ENCODE assay signal across 14 cellular contexts in genomic region chrX:115650449-115650848, GRCh38.
DNase-seq lines count a peak whose midpoint lies in the region; ATAC-seq, FAIRE-seq and TF ChIP-seq lines count a peak whose summit lies in the region.
"Had no signal": no experiment of that assay in that cellular context is flagged by ENCODE, and none has a peak within 500 bp of the region (broad histone marks: within the 10 kb centered on the region; RNA-seq: fewer than 3 reads in every experiment).

No MANE protein-coding gene starts in this region.

- no peak overlapping the region for H3K27ac Mint-ChIP-seq in activated CD4-positive, alpha-beta T cell treated with anti-CD3 and anti-CD28 coated beads, Interleukin-2, amount 10 ng/mL, durations not matched to agents 7 days and 5 days
- no peak overlapping the region for H3K27ac Mint-ChIP-seq in activated CD4-positive, alpha-beta memory T cell treated with anti-CD3 and anti-CD28 coated beads for 36 hours

- H3K9ac ChIP-seq in IMR-90 (ENCODE audit: low read depth, low read length) (no peak overlapping the region), kidney (ENCODE audit: low read length in 2 of 2) (no peak overlapping the region)
- H3K9ac ChIP-seq: parathyroid adenoma, SK-N-SH had no signal

- ATAC-seq in IMR-90 (ENCODE audit: low read depth) = peak; percentile 42; the same call in 1 of the 2 replicates
- no peak for ATAC-seq in GM21786 (IDR thresholded peaks at IDR 0.05; ENCODE audit: unreplicated experiment)

- H3K4me1 Mint-ChIP-seq in activated CD4-positive, alpha-beta T cell treated with anti-CD3 and anti-CD28 coated beads, Interleukin-2, amount 10 ng/mL, durations not matched to agents 7 days and 5 days = no peaks in the 10 kb centered on the region
- no peaks in the 10 kb centered on the region for H3K4me1 Mint-ChIP-seq in activated CD4-positive, alpha-beta memory T cell treated with anti-CD3 and anti-CD28 coated beads for 36 hours (ENCODE audit: low read depth)

- TF ChIP-seq CTCF in AG10803 (conservative IDR thresholded peaks at IDR 0.05; ENCODE audit: low read length) (no peak), IMR-90 (conservative IDR thresholded peaks at IDR 0.05; ENCODE audit: low read depth, low read length) (no peak), bronchial epithelial cell (IDR thresholded peaks at IDR 0.05; ENCODE audit: insufficient read depth, low read length, severe bottlenecking) (no peak), kidney (IDR thresholded peaks at IDR 0.05; ENCODE audit: borderline replicate concordance, extremely low read depth, insufficient read depth) (no peak)

- H3K4me3 ChIP-seq in AG10803 (ENCODE audit: low read length) = no peak overlapping the region
- no peak overlapping the region for H3K4me3 ChIP-seq in IMR-90 (ENCODE audit: insufficient read depth, low read depth, low read length)
- H3K4me3 ChIP-seq in bronchial epithelial cell (ENCODE audit: low read depth, low read length) = no peak overlapping the region
- no peak overlapping the region for H3K4me3 ChIP-seq in kidney (ENCODE audit: low read length in 2 of 2)
- H3K4me3 ChIP-seq: thoracic aorta had no signal

- no peak overlapping the region for H3K27ac ChIP-seq in IMR-90 (ENCODE audit: insufficient read depth, low read length)
- no peak overlapping the region for H3K27ac ChIP-seq in kidney (ENCODE audit: low read depth in 2 of 2, low read length in 2 of 2)
- H3K27ac ChIP-seq: parathyroid adenoma had no signal

- H3K36me3 Mint-ChIP-seq in activated CD4-positive, alpha-beta T cell treated with anti-CD3 and anti-CD28 coated beads, Interleukin-2, amount 10 ng/mL, durations not matched to agents 7 days and 5 days (ENCODE audit: low read depth) = no peaks in the 10 kb centered on the region
- H3K36me3 Mint-ChIP-seq in activated CD4-positive, alpha-beta memory T cell treated with anti-CD3 and anti-CD28 coated beads for 36 hours = no peaks in the 10 kb centered on the region

- no peak overlapping the region for H2AK9ac ChIP-seq in IMR-90 (replicated peaks; ENCODE audit: low read depth, low read length, poor library complexity)

- H3K9me1 ChIP-seq in IMR-90 (ENCODE audit: insufficient read depth, low read length) = no peaks in the 10 kb centered on the region

- CTCF ChIA-PET in IMR-90 (lab: Yijun Ruan, JAX) = interaction anchor here (0.5 kb wide), 1 partner anchor 79 kb away, joined by 3 read pairs; no protein-coding TSS in a partner anchor
- CTCF ChIA-PET in activated CD4-positive, alpha-beta T cell treated with anti-CD3 and anti-CD28 coated beads, Interleukin-2, amount 10 ng/mL, durations not matched to agents 7 days and 5 days (lab: Charles Lee) = interaction anchor here (0.5 kb wide), 1 partner anchor 316 kb away, joined by 4 read pairs; no protein-coding TSS in a partner anchor
- CTCF ChIA-PET in activated CD4-positive, alpha-beta memory T cell treated with anti-CD3 and anti-CD28 coated beads for 36 hours (lab: Charles Lee) = interaction anchor here (2.2 kb wide), 1 partner anchor 41 kb away, joined by 10 read pairs; no protein-coding TSS in a partner anchor

- DNase-seq in AG10803 (ENCODE audit: low read depth) (peak; percentile 46), IMR-90 (peak; percentile 43), bronchial epithelial cell (ENCODE audit: low read depth) (peak; percentile 13), kidney (no peak)
- DNase-seq in activated CD4-positive, alpha-beta T cell treated with anti-CD3 and anti-CD28 coated beads, Interleukin-2, amount 10 ng/mL, durations not matched to agents 7 days and 5 days = no peak
- no peak for DNase-seq in stimulated activated naive CD4-positive, alpha-beta T cell treated with Interleukin-2 at 50 U/mL for 16 hours (lab: John Stamatoyannopoulos, UW)
- DNase-seq in activated CD4-positive, alpha-beta memory T cell treated with anti-CD3 and anti-CD28 coated beads for 36 hours = no peak
- DNase-seq: activated CD4-positive, alpha-beta T cell treated with anti-CD3 and anti-CD28 coated beads, Interleukin-2, amount 50 U/mL, for 1 hour; NCI-H446 treated with DMSO at 0.1 percent for 48 hours; stimulated activated CD4-positive, alpha-beta T cell treated with anti-CD3 and anti-CD28 coated beads, Interleukin-4, amount 100 ng/mL, for 4 hours had no signal

- TF ChIP-seq RAD21 in IMR-90 (IDR thresholded peaks at IDR 0.05; ENCODE audit: low read length) = no peak

- H3K79me1 ChIP-seq in IMR-90 (ENCODE audit: low read depth in 1 of 2, low read length in 2 of 2) = no peaks in the 10 kb centered on the region; a peak in 1 of 4 replicates

- H4K91ac ChIP-seq in IMR-90 (ENCODE audit: insufficient read depth, low read depth, low read length) = no peak overlapping the region

- no peak overlapping the region for H4K8ac ChIP-seq in IMR-90 (ENCODE audit: low read depth in 2 of 2, low read length in 2 of 2)

- no peak overlapping the region for H3K4ac ChIP-seq in IMR-90 (ENCODE audit: low read depth, low read length)

- no peak overlapping the region for H3K56ac ChIP-seq in IMR-90 (ENCODE audit: extremely low read depth, insufficient read depth, low read length)

- no peak overlapping the region for H2BK15ac ChIP-seq in IMR-90 (ENCODE audit: low read depth, low read length)

- H2AFZ ChIP-seq in IMR-90 (replicated peaks; ENCODE audit: low read length, poor library complexity) = no peak overlapping the region
- H2AFZ ChIP-seq: parathyroid adenoma had no signal

- no peak overlapping the region for H3K14ac ChIP-seq in IMR-90 (replicated peaks; ENCODE audit: low read depth, low read length)

- no peak overlapping the region for H3K4me3 Mint-ChIP-seq in activated CD4-positive, alpha-beta T cell treated with anti-CD3 and anti-CD28 coated beads, Interleukin-2, amount 10 ng/mL, durations not matched to agents 7 days and 5 days
- H3K4me3 Mint-ChIP-seq in activated CD4-positive, alpha-beta memory T cell treated with anti-CD3 and anti-CD28 coated beads for 36 hours = no peak overlapping the region

- BruUV-seq in IMR-90 (replicated peaks; lab: Mats Ljungman, UMichigan) = no TSS peak

- peaks cover 2% of the 10 kb centered on the region for H3K4me1 ChIP-seq in IMR-90 (ENCODE audit: control insufficient read depth, insufficient read depth, low read length)
- no peaks in the 10 kb centered on the region for H3K4me1 ChIP-seq in kidney (ENCODE audit: control insufficient read depth in 1 of 2, insufficient read depth in 1 of 2, low read depth in 1 of 2, low read length in 2 of 2)
- H3K4me1 ChIP-seq: parathyroid adenoma had no signal

- no peaks in the 10 kb centered on the region for H3K27me3 Mint-ChIP-seq in activated CD4-positive, alpha-beta T cell treated with anti-CD3 and anti-CD28 coated beads, Interleukin-2, amount 10 ng/mL, durations not matched to agents 7 days and 5 days
- no peaks in the 10 kb centered on the region for H3K27me3 Mint-ChIP-seq in activated CD4-positive, alpha-beta memory T cell treated with anti-CD3 and anti-CD28 coated beads for 36 hours

- intact Hi-C loops in IMR-90 (cut with micrococcal nuclease) (loop anchor here (2.0 kb wide), 1 partner anchor 40 kb away; no protein-coding TSS in a partner anchor), kidney (cut with DNase I) (no loop called here)
- intact Hi-C loops in activated CD4-positive, alpha-beta memory T cell treated with anti-CD3 and anti-CD28 coated beads for 36 hours (cut with micrococcal nuclease) = loop anchor here (2.0 kb wide), 1 partner anchor 40 kb away; no protein-coding TSS in a partner anchor

- H3K9me3 ChIP-seq in IMR-90 (ENCODE audit: control insufficient read depth, insufficient read depth, low read length) (no peaks in the 10 kb centered on the region), kidney (ENCODE audit: control insufficient read depth in 1 of 2, low read length in 2 of 2) (no peaks in the 10 kb centered on the region)
- H3K9me3 ChIP-seq: SK-N-SH, thoracic aorta had no signal

- FAIRE-seq in bronchial epithelial cell (lab: Jason Lieb, UNC) (no peak), kidney (lab: Jason Lieb, UNC) (peak; percentile 51)

- H3K9me3 Mint-ChIP-seq in activated CD4-positive, alpha-beta T cell treated with anti-CD3 and anti-CD28 coated beads, Interleukin-2, amount 10 ng/mL, durations not matched to agents 7 days and 5 days = no peaks in the 10 kb centered on the region
- H3K9me3 Mint-ChIP-seq in activated CD4-positive, alpha-beta memory T cell treated with anti-CD3 and anti-CD28 coated beads for 36 hours = no peaks in the 10 kb centered on the region

- no peak overlapping the region for H2BK5ac ChIP-seq in IMR-90 (ENCODE audit: low read depth, low read length, poor library complexity, severe bottlenecking)

- dilution Hi-C loops in IMR-90 (cut with HindIII; ENCODE audit: low sequenced_read_pairs, unreplicated experiment) = no loop called here

- H2BK120ac ChIP-seq in IMR-90 (ENCODE audit: low read depth, low read length) = no peak overlapping the region

- no peak overlapping the region for H3K4me2 ChIP-seq in IMR-90 (ENCODE audit: low read depth, low read length)
- H3K4me2 ChIP-seq: SK-N-SH had no signal

- H4K20me1 ChIP-seq in IMR-90 (ENCODE audit: insufficient read depth, low read length) = no peaks in the 10 kb centered on the region

- H2BK20ac ChIP-seq in IMR-90 (ENCODE audit: low read depth, low read length) = no peak overlapping the region

- POLR2A ChIA-PET in IMR-90 (lab: Charles Lee; ENCODE audit: unreplicated experiment) = no interaction called here
- POLR2A ChIA-PET in activated CD4-positive, alpha-beta T cell treated with anti-CD3 and anti-CD28 coated beads, Interleukin-2, amount 10 ng/mL, durations not matched to agents 7 days and 5 days (lab: Charles Lee) = no interaction called here
- POLR2A ChIA-PET in activated CD4-positive, alpha-beta memory T cell treated with anti-CD3 and anti-CD28 coated beads for 36 hours (lab: Charles Lee) = no interaction called here

- no peak overlapping the region for H3K23ac ChIP-seq in IMR-90 (ENCODE audit: low read depth, low read length)

- no peak overlapping the region for H2AK5ac ChIP-seq in IMR-90 (ENCODE audit: low read depth, low read length)

- no peak for TF ChIP-seq POLR2A in IMR-90 (IDR thresholded peaks at IDR 0.05; ENCODE audit: low read depth, low read length)

- H4K5ac ChIP-seq in IMR-90 (ENCODE audit: low read depth, low read length) = no peak overlapping the region

- in situ Hi-C loops in IMR-90 (cut with MboI; ENCODE audit: low sequenced_read_pairs) = no loop called here

- H3K18ac ChIP-seq in IMR-90 (ENCODE audit: low read depth, low read length) = no peak overlapping the region

- H3K36me3 ChIP-seq in IMR-90 (ENCODE audit: control insufficient read depth, insufficient read depth, low read length) (peaks cover 9% of the 10 kb centered on the region), bronchial epithelial cell (ENCODE audit: control insufficient read depth, insufficient read depth, low read length) (peaks cover 2% of the 10 kb centered on the region), kidney (ENCODE audit: control insufficient read depth in 1 of 2, insufficient read depth in 2 of 2, low read length in 2 of 2) (peaks cover 2 to 14% of the 10 kb centered on the region in 2 donors)

- H3K27me3 ChIP-seq in IMR-90 (ENCODE audit: control insufficient read depth, insufficient read depth, low read length) = peaks cover 7% of the 10 kb centered on the region; the same call in 1 of the 2 replicates
- H3K27me3 ChIP-seq in bronchial epithelial cell (ENCODE audit: control insufficient read depth, insufficient read depth, low read length) = no peaks in the 10 kb centered on the region

TF ChIP-seq in IMR-90, 13 proteins besides CTCF, POLR2A, EP300 and RAD21:
- TF ChIP-seq BHLHE40 (IDR thresholded peaks at IDR 0.05; ENCODE audit: low read depth, low read length) = no peak
- TF ChIP-seq CEBPB (IDR thresholded peaks at IDR 0.05; ENCODE audit: low read depth, low read length) = peak; percentile 26; the same call in 1 of the 2 replicates

Comparison
In these comparisons a context has a peak if more than half of its experiments do, and no peak if none do; other contexts are left out.
1. DNase-seq: peak in AG10803 (single experiment), IMR-90 (single experiment) and bronchial epithelial cell (single experiment); none in kidney (single experiment), activated CD4-positive, alpha-beta T cell treated with anti-CD3 and anti-CD28 coated beads, Interleukin-2, amount 10 ng/mL, durations not matched to agents 7 days and 5 days (single experiment), stimulated activated naive CD4-positive, alpha-beta T cell treated with Interleukin-2 at 50 U/mL for 16 hours (single experiment) and activated CD4-positive, alpha-beta memory T cell treated with anti-CD3 and anti-CD28 coated beads for 36 hours (single experiment).